Comparison of ENCODE assay signal across 1 cellular context in genomic region chr6:87183687-87184086, GRCh38.
TF ChIP-seq lines count a peak whose summit lies in the region.

No MANE protein-coding gene starts in this region.

TF ChIP-seq in GM12878, 131 proteins besides CTCF, POLR2A, EP300 and RAD21:
- no peak for TF ChIP-seq NR2F1 (conservative IDR thresholded peaks at IDR 0.05)
- no peak for TF ChIP-seq MXI1 (IDR thresholded peaks at IDR 0.05; ENCODE audit: low read depth, low read length)
- TF ChIP-seq JUNB (IDR thresholded peaks at IDR 0.05), result peak; percentile 53
- peak; percentile 59; the same call in 1 of the 2 replicates for TF ChIP-seq RUNX3 (IDR thresholded peaks at IDR 0.05; ENCODE audit: low read length)
- peak; percentile 69; the same call in 1 of the 2 replicates for TF ChIP-seq TCF7 (IDR thresholded peaks at IDR 0.05; ENCODE audit: borderline replicate concordance)
- no peak for TF ChIP-seq E2F4 (IDR thresholded peaks at IDR 0.05; ENCODE audit: low read depth, low read length)
- peak; percentile 17; the same call in 1 of the 2 replicates for TF ChIP-seq MTA2 (IDR thresholded peaks at IDR 0.05; ENCODE audit: low read depth)
- TF ChIP-seq RB1 (IDR thresholded peaks at IDR 0.05; ENCODE audit: borderline replicate concordance), result no peak
- TF ChIP-seq FOXM1 (IDR thresholded peaks at IDR 0.05; ENCODE audit: low read depth, low read length), result peak; percentile 28; the same call in 1 of the 2 replicates
